In genomic region chr15:63502137-63502801, GRCh38 we compare ENCODE assay signal across 8 cellular contexts. TPM values are rescaled to one million over a fixed set of nuclear protein-coding genes. Genes with fewer than 3 reads are reported as not detected.
A peak's percentile ranks its signal among the peaks of the same experiment; 100 is the strongest.
DNase-seq lines count a peak whose midpoint lies in the region; ATAC-seq, FAIRE-seq and TF ChIP-seq lines count a peak whose summit lies in the region.

No MANE protein-coding gene starts in this region.

- no peaks in the 10 kb centered on the region for H3K9me3 ChIP-seq in keratinocyte (ENCODE audit: control insufficient read depth, low read depth, low read length)
- H3K9me3 ChIP-seq in thymus (ENCODE audit: control insufficient read depth): no peaks in the 10 kb centered on the region

- dilution Hi-C loops in keratinocyte (cut with MboI; ENCODE audit: extremely low pct_ligation_motif_present, low sequenced_read_pairs): no loop called here

- H3K9me1 ChIP-seq in keratinocyte (ENCODE audit: control insufficient read depth, extremely low read depth, insufficient read depth, low read length): no peaks in the 10 kb centered on the region

- CTCF ChIA-PET in activated CD8-positive, alpha-beta memory T cell treated with anti-CD3 and anti-CD28 coated beads, Interleukin-2, amount 10 ng/mL, durations not matched to agents 7 days and 5 days (lab: Charles Lee): interaction anchor here (1.8 to 8.6 kb wide), 4 partner anchors 13 to 97 kb away, joined by 8 to 88 read pairs (median 39); no protein-coding TSS in a partner anchor

- H2AFZ ChIP-seq in keratinocyte (ENCODE audit: control insufficient read depth, low read length): peak overlapping the region; percentile 85

- H3K27me3 ChIP-seq in keratinocyte (ENCODE audit: control insufficient read depth, extremely low read depth, insufficient read depth, low read length) (no peaks in the 10 kb centered on the region), thymus (ENCODE audit: control insufficient read depth, insufficient read depth) (no peaks in the 10 kb centered on the region)

- no peak for FAIRE-seq in keratinocyte (lab: Jason Lieb, UNC)

- ATAC-seq in activated CD8-positive, alpha-beta memory T cell treated with anti-CD3 and anti-CD28 coated beads, Interleukin-2, amount 10 ng/mL, durations not matched to agents 7 days and 5 days: no peak
- no peak for ATAC-seq in HG03521 (IDR thresholded peaks at IDR 0.05; ENCODE audit: unreplicated experiment)

- H3K79me2 ChIP-seq in keratinocyte (ENCODE audit: control insufficient read depth, insufficient read depth, low read length): peaks cover 26% of the 10 kb centered on the region

- H3K27me3 Mint-ChIP-seq in activated CD8-positive, alpha-beta memory T cell treated with anti-CD3 and anti-CD28 coated beads, Interleukin-2, amount 10 ng/mL, durations not matched to agents 7 days and 5 days: no peaks in the 10 kb centered on the region
- no peaks in the 10 kb centered on the region for H3K27me3 Mint-ChIP-seq in activated naive CD8-positive, alpha-beta T cell treated with anti-CD3 and anti-CD28 coated beads for 36 hours

- H3K36me3 ChIP-seq in keratinocyte (ENCODE audit: control insufficient read depth in 2 of 2, extremely low read depth in 1 of 2, insufficient read depth in 2 of 2, low read length in 2 of 2) (no peaks in the 10 kb centered on the region), thymus (ENCODE audit: control insufficient read depth, insufficient read depth) (no peaks in the 10 kb centered on the region)

- H3K4me3 Mint-ChIP-seq in activated CD8-positive, alpha-beta memory T cell treated with anti-CD3 and anti-CD28 coated beads, Interleukin-2, amount 10 ng/mL, durations not matched to agents 7 days and 5 days: peak overlapping the region; percentile 80
- H3K4me3 Mint-ChIP-seq in activated naive CD8-positive, alpha-beta T cell treated with anti-CD3 and anti-CD28 coated beads for 36 hours: no peak overlapping the region

- TF ChIP-seq CTCF in keratinocyte (optimal IDR thresholded peaks at IDR 0.05 in 1 of 3, IDR thresholded peaks at IDR 0.05 in 1 of 3, conservative IDR thresholded peaks at IDR 0.05 in 1 of 3; ENCODE audit: extremely low read depth in 1 of 3, insufficient read depth in 2 of 3, low read length in 3 of 3): no peak

- H3K4me1 Mint-ChIP-seq in activated CD8-positive, alpha-beta memory T cell treated with anti-CD3 and anti-CD28 coated beads, Interleukin-2, amount 10 ng/mL, durations not matched to agents 7 days and 5 days: peaks cover 60% of the 10 kb centered on the region
- H3K4me1 Mint-ChIP-seq in activated naive CD8-positive, alpha-beta T cell treated with anti-CD3 and anti-CD28 coated beads for 36 hours: peaks cover 60% of the 10 kb centered on the region

- H3K9ac ChIP-seq in keratinocyte (ENCODE audit: control insufficient read depth, extremely low read depth, insufficient read depth, low read length): peak overlapping the region; percentile 68

- peak overlapping the region; percentile 68 for H3K4me2 ChIP-seq in keratinocyte (ENCODE audit: control insufficient read depth, extremely low read depth, insufficient read depth, low read depth, low read length)

- H3K36me3 Mint-ChIP-seq in activated CD8-positive, alpha-beta memory T cell treated with anti-CD3 and anti-CD28 coated beads, Interleukin-2, amount 10 ng/mL, durations not matched to agents 7 days and 5 days: peaks cover 4% of the 10 kb centered on the region
- peaks cover 7% of the 10 kb centered on the region for H3K36me3 Mint-ChIP-seq in activated naive CD8-positive, alpha-beta T cell treated with anti-CD3 and anti-CD28 coated beads for 36 hours

- peaks cover 49% of the 10 kb centered on the region for H3K4me1 ChIP-seq in keratinocyte (ENCODE audit: control insufficient read depth, extremely low read depth, insufficient read depth, low read length)
- H3K4me1 ChIP-seq in thymus (ENCODE audit: control insufficient read depth, insufficient read depth, low read length): peaks cover 22% of the 10 kb centered on the region

- no peaks in the 10 kb centered on the region for H3K9me3 Mint-ChIP-seq in activated CD8-positive, alpha-beta memory T cell treated with anti-CD3 and anti-CD28 coated beads, Interleukin-2, amount 10 ng/mL, durations not matched to agents 7 days and 5 days (ENCODE audit: low read depth)
- peaks cover 1% of the 10 kb centered on the region for H3K9me3 Mint-ChIP-seq in activated naive CD8-positive, alpha-beta T cell treated with anti-CD3 and anti-CD28 coated beads for 36 hours

- H3K4me3 ChIP-seq in keratinocyte (ENCODE audit: control insufficient read depth in 2 of 3, extremely low read depth in 1 of 3, insufficient read depth in 2 of 3, low read depth in 1 of 3, low read length in 3 of 3): peak overlapping the region in 2 of 3 experiments; percentile 4 to 54
- no peak overlapping the region for H3K4me3 ChIP-seq in thymus (ENCODE audit: low read length)

- peak overlapping the region; percentile 93 for H3K27ac Mint-ChIP-seq in activated CD8-positive, alpha-beta memory T cell treated with anti-CD3 and anti-CD28 coated beads, Interleukin-2, amount 10 ng/mL, durations not matched to agents 7 days and 5 days
- peak overlapping the region; percentile 97 for H3K27ac Mint-ChIP-seq in activated naive CD8-positive, alpha-beta T cell treated with anti-CD3 and anti-CD28 coated beads for 36 hours

- H3K27ac ChIP-seq in keratinocyte (ENCODE audit: control insufficient read depth, insufficient read depth, low read length) (peak overlapping the region; percentile 74), thymus (ENCODE audit: low read depth) (peak overlapping the region; percentile 43)

- WGBS in thymus: 97% methylated on average over 15 of the region's 15 CpGs

- no peak for DNase-seq in activated CD8-positive, alpha-beta memory T cell treated with anti-CD3 and anti-CD28 coated beads, Interleukin-2, amount 10 ng/mL, durations not matched to agents 7 days and 5 days
- DNase-seq in activated CD8-positive, alpha-beta memory T cell treated with anti-CD3 and anti-CD28 coated beads, Interleukin-2, amount 50 U/mL, for 4 hours: no peak
- no peak for DNase-seq in activated naive CD8-positive, alpha-beta T cell treated with anti-CD3 and anti-CD28 coated beads for 36 hours
- DNase-seq in keratinocyte (ENCODE audit: low read depth, low spot score): no peak
- DNase-seq in effector CD4-positive, alpha-beta T cell: no peak
- DNase-seq in GM03348 (ENCODE audit: low spot score): no peak

- no peaks in the 10 kb centered on the region for H4K20me1 ChIP-seq in keratinocyte (ENCODE audit: control insufficient read depth, extremely low read depth, insufficient read depth, low read length)

RNA-seq across cellular contexts. Expression of gene USP3, which starts 2.1 kb away (rescaled TPM):
- 10 to 100 TPM; 50.5 to 67.1 TPM for total RNA-seq in activated CD8-positive, alpha-beta memory T cell treated with anti-CD3 and anti-CD28 coated beads, Interleukin-2, amount 10 ng/mL, durations not matched to agents 7 days and 5 days
- total RNA-seq in activated naive CD8-positive, alpha-beta T cell treated with anti-CD3 and anti-CD28 coated beads for 36 hours: 10 to 100 TPM; 42.2 to 46.0 TPM
- polyA plus RNA-seq in keratinocyte (8.3 to 19.9 TPM (median 16.2 TPM) in 3 replicates), thymus (57.6 TPM)
- polyA plus RNA-seq in keratinocyte (2011; ENCODE audit: low read depth): 57.4 TPM
- polyA plus RNA-seq in keratinocyte (2011; cell fraction: cytosol; rRNA removed): 10.6 and 17.3 TPM in 2 replicates
- polyA plus RNA-seq in keratinocyte (2011; cell fraction: nucleus; rRNA removed): 29.1 and 32.3 TPM in 2 replicates
- 18.0 and 25.1 TPM in 2 replicates for polyA plus RNA-seq in keratinocyte (2012; ENCODE audit: low replicate concordance)
- polyA minus RNA-seq in keratinocyte: 12.1 to 23.0 TPM (median 19.0 TPM) in 3 replicates
- polyA minus RNA-seq in keratinocyte (2011; cell fraction: cytosol; rRNA and poly(A)+ RNA removed): 6.3 TPM
- 20.5 and 31.2 TPM in 2 replicates for polyA minus RNA-seq in keratinocyte (2011; cell fraction: nucleus; rRNA and poly(A)+ RNA removed)
